Comparison of ENCODE assay signal across 18 cellular contexts in genomic region chr1:115280073-115280472, GRCh38. TPM values are rescaled to one million over a fixed set of nuclear protein-coding genes. Genes with fewer than 3 reads are reported as not detected.
DNase-seq lines count a peak whose midpoint lies in the region; TF ChIP-seq lines count a peak whose summit lies in the region.
"Had no signal": no experiment of that assay in that cellular context is flagged by ENCODE, and none has a peak within 500 bp of the region (broad histone marks: within the 10 kb centered on the region; RNA-seq: fewer than 3 reads in every experiment).

No MANE protein-coding gene starts in this region.

- H3K27ac Mint-ChIP-seq in osteocyte (ENCODE audit: unreplicated experiment) = peak overlapping the region; percentile 33
- H3K27ac Mint-ChIP-seq: activated naive CD8-positive, alpha-beta T cell treated with anti-CD3 and anti-CD28 coated beads for 36 hours; CD8-positive, alpha-beta memory T cell had no signal

- H3K4me1 Mint-ChIP-seq in osteocyte (ENCODE audit: unreplicated experiment) = peaks cover 36% of the 10 kb centered on the region
- H3K4me1 Mint-ChIP-seq: activated naive CD8-positive, alpha-beta T cell treated with anti-CD3 and anti-CD28 coated beads for 36 hours had no signal

- H3K9me3 Mint-ChIP-seq in osteocyte (ENCODE audit: unreplicated experiment) = peaks cover 12% of the 10 kb centered on the region

- no peaks in the 10 kb centered on the region for H3K27me3 Mint-ChIP-seq in osteocyte (ENCODE audit: unreplicated experiment)
- H3K27me3 Mint-ChIP-seq: activated naive CD8-positive, alpha-beta T cell treated with anti-CD3 and anti-CD28 coated beads for 36 hours had no signal

- H3K4me3 ChIP-seq in HFF-Myc (replicated peaks; ENCODE audit: low read depth, low read length) = peak overlapping the region; percentile 28
- H3K4me3 ChIP-seq in astrocyte of the spinal cord (ENCODE audit: low read depth, low read length) = no peak overlapping the region
- H3K4me3 ChIP-seq: heart left ventricle, mucosa of descending colon, pancreas, Peyer's patch, skin epidermis had no signal

- peaks cover 4% of the 10 kb centered on the region for H3K36me3 Mint-ChIP-seq in osteocyte (ENCODE audit: unreplicated experiment)
- H3K36me3 Mint-ChIP-seq: activated naive CD8-positive, alpha-beta T cell treated with anti-CD3 and anti-CD28 coated beads for 36 hours; CD8-positive, alpha-beta memory T cell had no signal

- H3K4me3 Mint-ChIP-seq in osteocyte (ENCODE audit: unreplicated experiment) = no peak overlapping the region
- H3K4me3 Mint-ChIP-seq: activated naive CD8-positive, alpha-beta T cell treated with anti-CD3 and anti-CD28 coated beads for 36 hours; CD8-positive, alpha-beta memory T cell had no signal

- DNase-seq in AG20443 (ENCODE audit: low spot score) = peak; percentile 57
- peak; percentile 96 for DNase-seq in HFF-Myc (ENCODE audit: extremely low read depth, low read depth)
- DNase-seq in astrocyte of the spinal cord (ENCODE audit: low read depth, low spot score) = peak; percentile 76
- DNase-seq in osteocyte (ENCODE audit: extremely low spot score, unreplicated experiment) = no peak
- DNase-seq in NCI-H187 treated with DMSO at 0.1 percent for 48 hours (lab: John Stamatoyannopoulos, UW) = no peak
- no peak for DNase-seq in UCSD-AML1 (lab: John Stamatoyannopoulos, UW; ENCODE audit: unreplicated experiment)
- no peak for DNase-seq in G401 (ENCODE audit: low spot score)
- DNase-seq: activated CD4-positive, CD25-positive, alpha-beta regulatory T cell; activated naive CD8-positive, alpha-beta T cell treated with anti-CD3 and anti-CD28 coated beads for 36 hours; CD8-positive, alpha-beta memory T cell; cerebellar nuclear complex; heart left ventricle; NCI-H2029; pancreas; Peyer's patch; stimulated activated naive CD4-positive, alpha-beta T cell had no signal

- in situ Hi-C loops in astrocyte of the spinal cord (cut with HindIII; ENCODE audit: low sequenced_read_pairs) (no loop called here), G401 (cut with HindIII; ENCODE audit: low sequenced_read_pairs) (no loop called here)

- TF ChIP-seq CTCF in HFF-Myc (IDR thresholded peaks at IDR 0.05; ENCODE audit: low read depth, low read length, missing control alignments) (no peak), astrocyte of the spinal cord (IDR thresholded peaks at IDR 0.05; ENCODE audit: low read depth, low read length) (no peak), osteocyte (IDR thresholded peaks at IDR 0.05) (no peak)

RNA-seq across cellular contexts. Expression of gene NGF, which starts 58.0 kb away (rescaled TPM):
- total RNA-seq in osteocyte = 14.8 and 19.6 TPM in 2 replicates
- total RNA-seq in G401 (2014; rRNA removed; shearing (Covaris generic)) = 1.4 TPM in 1 of 2 replicates, not detected in the other
- total RNA-seq: activated naive CD8-positive, alpha-beta T cell treated with anti-CD3 and anti-CD28 coated beads for 36 hours; CD8-positive, alpha-beta memory T cell; Peyer's patch had no signal

Comparison
In these comparisons a context has a peak if more than half of its experiments do, and no peak if none do; other contexts are left out.
1. DNase-seq: peak in AG20443 (single experiment), HFF-Myc (single experiment) and astrocyte of the spinal cord (single experiment); none in osteocyte (single experiment), NCI-H187 treated with DMSO at 0.1 percent for 48 hours (single experiment), UCSD-AML1 (single experiment) and G401 (single experiment).